Comparison of ENCODE assay signal across 14 cellular contexts in genomic region chr1:32766328-32766972, GRCh38. TPM values are rescaled to one million over a fixed set of nuclear protein-coding genes. Genes with fewer than 3 reads are reported as not detected.
A peak's percentile ranks its signal among the peaks of the same experiment; 100 is the strongest.
DNase-seq lines count a peak whose midpoint lies in the region; ATAC-seq and TF ChIP-seq lines count a peak whose summit lies in the region.
"Had no signal": no experiment of that assay in that cellular context is flagged by ENCODE, and none has a peak within 500 bp of the region (broad histone marks: within the 10 kb centered on the region; RNA-seq: fewer than 3 reads in every experiment).

No MANE protein-coding gene starts in this region.

- ATAC-seq in HG03139 (IDR thresholded peaks at IDR 0.05; ENCODE audit: unreplicated experiment) (no peak), GM19397 (IDR thresholded peaks at IDR 0.05; ENCODE audit: unreplicated experiment) (no peak), HG03469 (IDR thresholded peaks at IDR 0.05; ENCODE audit: unreplicated experiment) (no peak)
- no peak for ATAC-seq in activated CD8-positive, alpha-beta T cell treated with anti-CD3 and anti-CD28 coated beads, Interleukin-2, amount 10 ng/mL, durations not matched to agents 7 days and 5 days
- ATAC-seq: gastrocnemius medialis, left lobe of liver had no signal

- no peaks in the 10 kb centered on the region for H3K9me3 Mint-ChIP-seq in nephron
- H3K9me3 Mint-ChIP-seq in activated CD8-positive, alpha-beta T cell treated with anti-CD3 and anti-CD28 coated beads, Interleukin-2, amount 10 ng/mL, durations not matched to agents 7 days and 5 days (ENCODE audit: insufficient read depth), result no peaks in the 10 kb centered on the region

- 0 out of 2 replicates have a peak overlapping the region, but pooled peaks have one; percentile 10 for H3K27ac ChIP-seq in 22Rv1
- peak overlapping the region; percentile 15 to 45 for H3K27ac ChIP-seq in esophagus (ENCODE audit: low read depth in 2 of 2, low read length in 1 of 2)
- H3K27ac ChIP-seq: gastrocnemius medialis had no signal

- peaks cover 25% of the 10 kb centered on the region for H3K36me3 Mint-ChIP-seq in nephron (ENCODE audit: low read depth)
- no peaks in the 10 kb centered on the region for H3K36me3 Mint-ChIP-seq in activated CD8-positive, alpha-beta T cell treated with anti-CD3 and anti-CD28 coated beads, Interleukin-2, amount 10 ng/mL, durations not matched to agents 7 days and 5 days (ENCODE audit: low read depth)

- H3K4me3 Mint-ChIP-seq in nephron, result peak overlapping the region; percentile 64 to 72 (median 70)
- H3K4me3 Mint-ChIP-seq in activated CD8-positive, alpha-beta T cell treated with anti-CD3 and anti-CD28 coated beads, Interleukin-2, amount 10 ng/mL, durations not matched to agents 7 days and 5 days, result no peak overlapping the region

- H3K36me3 ChIP-seq in esophagus (ENCODE audit: control insufficient read depth in 2 of 2, insufficient read depth in 2 of 2, low read length in 1 of 2), result peaks cover 8 to 23% of the 10 kb centered on the region in 2 donors
- H3K36me3 ChIP-seq: gastrocnemius medialis had no signal

- H3K9me3 ChIP-seq in esophagus (ENCODE audit: control insufficient read depth in 2 of 2, insufficient read depth in 1 of 2, low read depth in 1 of 2, low read length in 1 of 2), result no peaks in the 10 kb centered on the region
- H3K9me3 ChIP-seq: gastrocnemius medialis had no signal

- no peak overlapping the region for H3K4me3 ChIP-seq in esophagus (ENCODE audit: low read depth in 1 of 2, low read length in 2 of 2)
- H3K4me3 ChIP-seq: gastrocnemius medialis, skin epidermis had no signal

- peaks cover 55% of the 10 kb centered on the region for H3K4me1 Mint-ChIP-seq in nephron
- peaks cover 1% of the 10 kb centered on the region for H3K4me1 Mint-ChIP-seq in activated CD8-positive, alpha-beta T cell treated with anti-CD3 and anti-CD28 coated beads, Interleukin-2, amount 10 ng/mL, durations not matched to agents 7 days and 5 days (ENCODE audit: low read depth)

- POLR2A ChIA-PET in activated CD8-positive, alpha-beta T cell treated with anti-CD3 and anti-CD28 coated beads, Interleukin-2, amount 10 ng/mL, durations not matched to agents 7 days and 5 days (lab: Charles Lee), result no interaction called here

- peaks cover 11 to 23% of the 10 kb centered on the region in 2 donors for H3K4me1 ChIP-seq in esophagus (ENCODE audit: control insufficient read depth in 2 of 2, insufficient read depth in 2 of 2, low read length in 1 of 2)

- H3K27me3 ChIP-seq in esophagus (ENCODE audit: control insufficient read depth in 1 of 2, insufficient read depth in 2 of 2, low read length in 2 of 2), result no peaks in the 10 kb centered on the region
- H3K27me3 ChIP-seq: gastrocnemius medialis had no signal

- 52 to 58% methylated on average over 7 of the region's 7 CpGs for WGBS in esophagus, 2 donors

- peak; percentile 7 for DNase-seq in HuH-7 (ENCODE audit: low spot score)
- no peak for DNase-seq in activated CD8-positive, alpha-beta T cell treated with anti-CD3 and anti-CD28 coated beads, Interleukin-2, amount 10 ng/mL, durations not matched to agents 7 days and 5 days
- DNase-seq: activated CD4-positive, alpha-beta T cell treated with anti-CD3 and anti-CD28 coated beads, Interleukin-2, amount 50 U/mL, for 4 hours; gastrocnemius medialis; NCI-H446; substantia nigra had no signal

- CTCF ChIA-PET in activated CD8-positive, alpha-beta T cell treated with anti-CD3 and anti-CD28 coated beads, Interleukin-2, amount 10 ng/mL, durations not matched to agents 7 days and 5 days (lab: Charles Lee), result interaction anchor here (0.7 kb wide), 1 partner anchor 54 kb away, joined by 3 read pairs; no protein-coding TSS in a partner anchor

- peak overlapping the region; percentile 51 to 91 (median 74) for H3K27ac Mint-ChIP-seq in nephron
- no peak overlapping the region for H3K27ac Mint-ChIP-seq in activated CD8-positive, alpha-beta T cell treated with anti-CD3 and anti-CD28 coated beads, Interleukin-2, amount 10 ng/mL, durations not matched to agents 7 days and 5 days

- H3K27me3 Mint-ChIP-seq in nephron (ENCODE audit: low read depth), result peaks cover 4% of the 10 kb centered on the region
- no peaks in the 10 kb centered on the region for H3K27me3 Mint-ChIP-seq in activated CD8-positive, alpha-beta T cell treated with anti-CD3 and anti-CD28 coated beads, Interleukin-2, amount 10 ng/mL, durations not matched to agents 7 days and 5 days (ENCODE audit: low read depth)

- TF ChIP-seq CTCF in 22Rv1 (IDR thresholded peaks at IDR 0.05), result no peak
- no peak for TF ChIP-seq CTCF in nephron (IDR thresholded peaks at IDR 0.05; ENCODE audit: unreplicated experiment in 3 of 3)

RNA-seq across cellular contexts. Expression of gene YARS1, which starts 50.7 kb away (rescaled TPM):
- 10 to 100 TPM; 33.2 to 52.2 TPM for polyA plus RNA-seq in esophagus
- total RNA-seq in activated CD8-positive, alpha-beta T cell treated with anti-CD3 and anti-CD28 coated beads, Interleukin-2, amount 10 ng/mL, durations not matched to agents 7 days and 5 days, result 100 to 1,000 TPM; 175 to 189 TPM

RNA-seq across cellular contexts. Expression of gene S100PBP, which starts 51.0 kb away (rescaled TPM):
- polyA plus RNA-seq in esophagus, result 10 to 100 TPM in 1 of 2 donors, 1 to 10 TPM in 1; 4.6 to 11.4 TPM
- 10 to 100 TPM; 78.3 to 78.9 TPM for total RNA-seq in activated CD8-positive, alpha-beta T cell treated with anti-CD3 and anti-CD28 coated beads, Interleukin-2, amount 10 ng/mL, durations not matched to agents 7 days and 5 days
